Comparison of ENCODE assay signal across 24 cellular contexts in genomic region chr22:27731621-27732020, GRCh38.
DNase-seq lines count a peak whose midpoint lies in the region; ATAC-seq, FAIRE-seq and TF ChIP-seq lines count a peak whose summit lies in the region.
"Had no signal": no experiment of that assay in that cellular context is flagged by ENCODE, and none has a peak within 500 bp of the region (broad histone marks: within the 10 kb centered on the region; RNA-seq: fewer than 3 reads in every experiment).

No MANE protein-coding gene starts in this region.

- peak; percentile 3 for DNase-seq in left cardiac atrium
- DNase-seq in left ventricle myocardium inferior = no peak
- no peak for DNase-seq in K562 (ENCODE audit: extremely low read depth in 1 of 4, low spot score in 3 of 4)
- DNase-seq in posterior vena cava (ENCODE audit: low spot score) = peak; percentile 20
- DNase-seq: 8988T; ACHN; AML-193; BE2C; CD4-positive, alpha-beta T cell; CD8-positive, alpha-beta memory T cell; DMS 273 treated with DMSO at 0.1 percent for 48 hours; DMS79; EL; GDM1; GOT3 had no signal

- TF ChIP-seq CTCF in left ventricle myocardium inferior (IDR thresholded peaks at IDR 0.05; ENCODE audit: borderline replicate concordance) (no peak), K562 (IDR thresholded peaks at IDR 0.05 in 2 of 3, conservative IDR thresholded peaks at IDR 0.05 in 1 of 3; ENCODE audit: insufficient read depth in 2 of 3, low read depth in 1 of 3, low read length in 3 of 3) (no peak)

- no peak for ATAC-seq in left cardiac atrium
- no peak for ATAC-seq in K562
- ATAC-seq in HG02798 (IDR thresholded peaks at IDR 0.05; ENCODE audit: poor library complexity, unreplicated experiment) = no peak
- no peak for ATAC-seq in HG03571 (IDR thresholded peaks at IDR 0.05; ENCODE audit: unreplicated experiment)
- no peak for ATAC-seq in GM21717 (IDR thresholded peaks at IDR 0.05; ENCODE audit: unreplicated experiment)
- ATAC-seq: A549, GM12878 had no signal

- CTCF ChIA-PET in K562 (lab: Yijun Ruan, JAX; ENCODE audit: low intra/inter-chr PET ratio) = no interaction called here

- no peaks in the 10 kb centered on the region for H4K20me1 ChIP-seq in K562 (replicated peaks; ENCODE audit: control insufficient read depth, insufficient read depth, low read length)
- H4K20me1 ChIP-seq: BLaER1 treated with 17β-estradiol and CSF1 and Interleukin-3, amounts not matched to agents 10 nM and 100 nM had no signal

- H3K79me2 ChIP-seq in K562 (ENCODE audit: control insufficient read depth, insufficient read depth, low read length) = no peaks in the 10 kb centered on the region

- no peak for FAIRE-seq in K562 (lab: Jason Lieb, UNC)
- FAIRE-seq: A549, D721Med, GM12878, H54 had no signal

- no TSS peak for BruUV-seq in K562 (replicated peaks; lab: Mats Ljungman, UMichigan)

- no peak overlapping the region for H2AFZ ChIP-seq in K562 (ENCODE audit: low read depth, low read length)

- H3K4me3 ChIP-seq in left ventricle myocardium inferior (no peak overlapping the region), K562 (no peak overlapping the region)
- H3K4me3 ChIP-seq: A549; BLaER1 treated with 17β-estradiol and CSF1 and Interleukin-3, amounts not matched to agents 10 nM and 100 nM; GM12878; HAP-1 had no signal

- POLR2A ChIA-PET in K562 (lab: Yijun Ruan, JAX) = no interaction called here

- H3K4me1 ChIP-seq in left ventricle myocardium inferior (peaks cover 16% of the 10 kb centered on the region), K562 (replicated peaks in 1 of 2; ENCODE audit: control insufficient read depth in 2 of 2, insufficient read depth in 2 of 2, low read length in 2 of 2) (peaks cover 11% of the 10 kb centered on the region in 2 experiments)
- H3K4me1 ChIP-seq: BE2C had no signal

- in situ Hi-C loops in K562 (cut with MboI) = no loop called here

- TF ChIP-seq POLR2A in K562 (conservative IDR thresholded peaks at IDR 0.05) = no peak

- H3K9me1 ChIP-seq in K562 (ENCODE audit: control insufficient read depth, insufficient read depth, low read length) = no peaks in the 10 kb centered on the region

- no peak for TF ChIP-seq EP300 in K562 (IDR thresholded peaks at IDR 0.05; ENCODE audit: low read length)

- H3K27ac ChIP-seq in left ventricle myocardium inferior (replicated peaks) = no peak overlapping the region
- H3K27ac ChIP-seq in K562 (ENCODE audit: extremely low read depth, low read depth, low read length) = no peak overlapping the region
- H3K27ac ChIP-seq: A549; BLaER1 treated with 17β-estradiol and CSF1 and Interleukin-3, amounts not matched to agents 10 nM and 100 nM had no signal

- no peak overlapping the region for H3K4me2 ChIP-seq in K562 (ENCODE audit: insufficient read depth, low read length)
- H3K4me2 ChIP-seq: A549; BLaER1 treated with 17β-estradiol and CSF1 and Interleukin-3, amounts not matched to agents 10 nM and 100 nM had no signal

- intact Hi-C loops in left cardiac atrium (cut with DNase I) = no loop called here
- intact Hi-C loops in left ventricle myocardium inferior (cut with micrococcal nuclease) = no loop called here
- intact Hi-C loops in K562 (cut with micrococcal nuclease) = no loop called here
- intact Hi-C loops in posterior vena cava (cut with DNase I) = no loop called here

- 15% methylated on average over 3 of the region's 3 CpGs for WGBS in K562 (ENCODE audit: insufficient coverage, low coverage, missing lambda C conversion rate)

- no peak overlapping the region for H3K9ac ChIP-seq in K562 (ENCODE audit: insufficient read depth in 1 of 2, low read depth in 2 of 2, low read length in 2 of 2)
- H3K9ac ChIP-seq: BLaER1 treated with 17β-estradiol and CSF1 and Interleukin-3, amounts not matched to agents 10 nM and 100 nM had no signal

- TF ChIP-seq RAD21 in K562 (CRISPR knock-in tag; conservative IDR thresholded peaks at IDR 0.05 in 1 of 2, IDR thresholded peaks at IDR 0.05 in 1 of 2) = no peak

- H3K9me3 ChIP-seq in left ventricle myocardium inferior (replicated peaks) (no peaks in the 10 kb centered on the region), K562 (replicated peaks; ENCODE audit: control insufficient read depth, insufficient read depth, low read depth, low read length) (no peaks in the 10 kb centered on the region)
- H3K9me3 ChIP-seq: A549, BE2C, HAP-1 had no signal

- H3K36me3 ChIP-seq in left ventricle myocardium inferior (no peaks in the 10 kb centered on the region), K562 (ENCODE audit: control insufficient read depth, insufficient read depth, low read length) (no peaks in the 10 kb centered on the region)
- H3K36me3 ChIP-seq: BE2C; BLaER1 treated with 17β-estradiol and CSF1 and Interleukin-3, amounts not matched to agents 10 nM and 100 nM; HAP-1 had no signal

- H3K27me3 ChIP-seq in left ventricle myocardium inferior (ENCODE audit: low read depth) = no peaks in the 10 kb centered on the region
- H3K27me3 ChIP-seq in K562 (ENCODE audit: control insufficient read depth in 2 of 2, insufficient read depth in 2 of 2, low read length in 2 of 2) = peaks cover 0 to 6% of the 10 kb centered on the region in 2 experiments; a peak in 1 of 5 replicates
- H3K27me3 ChIP-seq: BE2C; BLaER1 treated with 17β-estradiol and CSF1 and Interleukin-3, amounts not matched to agents 10 nM and 100 nM had no signal

TF ChIP-seq in K562, 482 proteins besides CTCF, POLR2A, EP300 and RAD21:
- TF ChIP-seq ZNF24 (IDR thresholded peaks at IDR 0.05) = peak; percentile 92
- no peak for TF ChIP-seq HDAC2 (IDR thresholded peaks at IDR 0.05)
- TF ChIP-seq ZBTB11 (CRISPR knock-in tag; IDR thresholded peaks at IDR 0.05) = no peak
- no peak for TF ChIP-seq ARID3B (CRISPR knock-in tag; IDR thresholded peaks at IDR 0.05; ENCODE audit: borderline replicate concordance)

Comparison
In these comparisons a context has a peak if more than half of its experiments do, and no peak if none do; other contexts are left out.
1. DNase-seq: peak in left cardiac atrium (single experiment) and posterior vena cava (single experiment); none in left ventricle myocardium inferior (single experiment) and K562 (0 of 4).